ENCODE assay signal across 8 cellular contexts in the genomic region with DNA sequence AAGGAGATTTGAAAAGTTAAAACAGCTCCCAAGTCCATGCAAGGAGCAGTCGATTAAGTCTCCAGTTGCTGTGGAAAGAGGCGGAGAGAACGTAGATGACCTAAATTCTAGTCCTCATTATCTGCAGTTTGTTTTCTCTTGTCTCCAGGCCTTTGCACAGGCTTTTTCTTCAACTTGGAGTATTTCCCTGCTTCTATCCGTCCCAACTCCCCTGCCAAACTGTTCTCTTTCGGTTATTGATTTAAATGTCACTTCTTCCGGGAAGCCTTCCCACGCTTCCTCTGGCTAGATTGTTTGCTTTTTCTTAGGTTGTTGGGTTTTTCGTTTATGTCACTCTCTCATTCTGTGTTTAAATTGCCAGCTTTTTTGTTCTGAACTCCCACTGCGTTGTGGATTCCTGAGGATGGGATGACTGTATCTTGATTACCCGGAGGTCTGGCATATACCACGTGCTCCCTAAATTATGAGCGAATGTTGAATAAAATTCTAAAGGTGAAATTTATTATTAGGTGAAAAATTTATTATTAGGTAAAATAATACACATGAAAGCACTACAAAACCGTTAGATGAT. TPM values are rescaled to one million over a fixed set of nuclear protein-coding genes. Genes with fewer than 3 reads are reported as not detected.
DNase-seq lines count a peak whose midpoint lies in the region; ATAC-seq and TF ChIP-seq lines count a peak whose summit lies in the region.

No MANE protein-coding gene starts in this region.

- H3K36me3 ChIP-seq in RWPE2 (ENCODE audit: low read depth) = peaks cover 27% of the 10 kb centered on the region
- H3K36me3 ChIP-seq in muscle layer of colon (ENCODE audit: insufficient read depth, low read length) = no peaks in the 10 kb centered on the region

- TF ChIP-seq CTCF in RWPE2 (IDR thresholded peaks at IDR 0.05; ENCODE audit: poor library complexity, severe bottlenecking) = no peak

- peak overlapping the region; percentile 38 for H3K27ac ChIP-seq in RWPE2 (ENCODE audit: poor library complexity, severe bottlenecking)
- H3K27ac ChIP-seq in muscle layer of colon (ENCODE audit: low read depth, low read length) = peak overlapping the region; percentile 99

- H3K9me3 ChIP-seq in RWPE2 (ENCODE audit: severe bottlenecking) (no peaks in the 10 kb centered on the region), muscle layer of colon (ENCODE audit: low read length) (no peaks in the 10 kb centered on the region)

- H3K27me3 ChIP-seq in RWPE2 (ENCODE audit: insufficient read depth, poor library complexity, severe bottlenecking) (no peaks in the 10 kb centered on the region), muscle layer of colon (ENCODE audit: control insufficient read depth in 1 of 2, insufficient read depth in 2 of 2, low read length in 2 of 2) (no peaks in the 10 kb centered on the region)

- no peak for DNase-seq in RWPE2 (ENCODE audit: low spot score)
- DNase-seq in dermis microvascular lymphatic vessel endothelial cell (ENCODE audit: low read depth in 2 of 2) = peak; percentile 6 to 26
- no peak for DNase-seq in EL
- no peak for DNase-seq in NCI-H146 (lab: John Stamatoyannopoulos, UW)
- no peak for DNase-seq in CD1c-positive myeloid dendritic cell (ENCODE audit: extremely low spot score)

- peak overlapping the region; percentile 49 for H3K9ac ChIP-seq in muscle layer of colon (ENCODE audit: low read length)

- peak overlapping the region; percentile 61 for H3K4me3 ChIP-seq in RWPE2 (ENCODE audit: severe bottlenecking)
- peak overlapping the region; percentile 75 to 94 for H3K4me3 ChIP-seq in muscle layer of colon (ENCODE audit: low read depth in 1 of 2, low read length in 2 of 2)

- ATAC-seq in GM18511 (IDR thresholded peaks at IDR 0.05; ENCODE audit: unreplicated experiment) (peak; percentile 18), HG02588 (IDR thresholded peaks at IDR 0.05; ENCODE audit: unreplicated experiment) (peak; percentile 7), RWPE2 (ENCODE audit: low read depth) (peak; percentile 1; the same call in 2 of the 3 replicates)

- peaks cover 10% of the 10 kb centered on the region for H3K4me1 ChIP-seq in RWPE2 (ENCODE audit: insufficient read depth, poor library complexity, severe bottlenecking)
- H3K4me1 ChIP-seq in muscle layer of colon (ENCODE audit: insufficient read depth, low read length) = peaks cover 20% of the 10 kb centered on the region

RNA-seq across cellular contexts. Expression of gene TMEM126B, which starts 0.5 kb away (rescaled TPM):
- 41.5 and 44.3 TPM in 2 replicates for total RNA-seq in dermis microvascular lymphatic vessel endothelial cell

RNA-seq across cellular contexts. Expression of gene DLG2, which starts 1.7 kb away (rescaled TPM):
- total RNA-seq in dermis microvascular lymphatic vessel endothelial cell = 0.13 and 0.51 TPM in 2 replicates

RNA-seq across cellular contexts. Expression of gene TMEM126A, which starts 18.9 kb away (rescaled TPM):
- 27.1 and 41.6 TPM in 2 replicates for total RNA-seq in dermis microvascular lymphatic vessel endothelial cell

RNA-seq across cellular contexts. Expression of gene CREBZF, which starts 36.1 kb away (rescaled TPM):
- 20.9 and 26.3 TPM in 2 replicates for total RNA-seq in dermis microvascular lymphatic vessel endothelial cell

RNA-seq across cellular contexts. Expression of gene CCDC89, which starts 57.1 kb away (rescaled TPM):
- not detected in 2 replicates for total RNA-seq in dermis microvascular lymphatic vessel endothelial cell

Comparison
In these comparisons a context has a peak if more than half of its experiments do, and no peak if none do; other contexts are left out.
1. DNase-seq: peak in dermis microvascular lymphatic vessel endothelial cell (2 of 2); none in RWPE2 (single experiment), EL (single experiment), NCI-H146 (single experiment) and CD1c-positive myeloid dendritic cell (single experiment).
2. Peak in every context shown above with its lines, with median percentiles within 50 percentile points of each other: ATAC-seq.